ENCODE assay signal across 13 cellular contexts in genomic region chr11:116913000-116913399, GRCh38.
A peak's percentile ranks its signal among the peaks of the same experiment; 100 is the strongest.
DNase-seq lines count a peak whose midpoint lies in the region; ATAC-seq and TF ChIP-seq lines count a peak whose summit lies in the region.
"Had no signal": no experiment of that assay in that cellular context is flagged by ENCODE, and none has a peak within 500 bp of the region (broad histone marks: within the 10 kb centered on the region; RNA-seq: fewer than 3 reads in every experiment).

No MANE protein-coding gene starts in this region.

- H3K27me3 ChIP-seq in upper lobe of right lung (no peaks in the 10 kb centered on the region), smooth muscle cell (ENCODE audit: low read depth) (no peaks in the 10 kb centered on the region)

- no peak overlapping the region for H3K4me3 Mint-ChIP-seq in T-helper 17 cell
- H3K4me3 Mint-ChIP-seq: activated CD8-positive, alpha-beta memory T cell treated with anti-CD3 and anti-CD28 coated beads, Interleukin-2, amount 10 ng/mL, durations not matched to agents 7 days and 5 days; B cell had no signal

- in situ Hi-C loops in GM13976 (cut with MboI; ENCODE audit: low sequenced_read_pairs, unreplicated experiment), result no loop called here

- peaks cover 3% of the 10 kb centered on the region for H4K20me1 ChIP-seq in smooth muscle cell (ENCODE audit: low read depth)

- H3K36me3 ChIP-seq in upper lobe of right lung (no peaks in the 10 kb centered on the region), smooth muscle cell (ENCODE audit: low read depth) (no peaks in the 10 kb centered on the region)

- H3K4me1 ChIP-seq in upper lobe of right lung (no peaks in the 10 kb centered on the region), smooth muscle cell (ENCODE audit: low read depth) (no peaks in the 10 kb centered on the region)

- H3K36me3 Mint-ChIP-seq in T-helper 17 cell (ENCODE audit: low read depth), result peaks cover 5% of the 10 kb centered on the region

- no peak for DNase-seq in Right ventricle myocardium superior
- no peak for DNase-seq in Right ventricle myocardium inferior (ENCODE audit: missing footprints)
- DNase-seq in T-helper 17 cell, result no peak
- peak; percentile 67 to 88 for DNase-seq in foreskin fibroblast
- DNase-seq in upper lobe of right lung, result no peak
- DNase-seq in GM13976 (ENCODE audit: low spot score), result no peak
- no peak for DNase-seq in smooth muscle cell (lab: John Stamatoyannopoulos, UW; ENCODE audit: unreplicated experiment)
- no peak for DNase-seq in activated CD4-positive, alpha-beta T cell treated with anti-CD3 and anti-CD28 coated beads for 1 hour
- DNase-seq: activated CD8-positive, alpha-beta memory T cell treated with anti-CD3 and anti-CD28 coated beads, Interleukin-2, amount 10 ng/mL, durations not matched to agents 7 days and 5 days; NCI-H2029; stimulated activated CD4-positive, alpha-beta T cell treated with anti-CD3 and anti-CD28 coated beads, Interleukin-4, amount 100 ng/mL, for 4 hours; T-helper 9 cell had no signal

- H3K27me3 Mint-ChIP-seq in T-helper 17 cell, result no peaks in the 10 kb centered on the region
- H3K27me3 Mint-ChIP-seq: activated CD8-positive, alpha-beta memory T cell treated with anti-CD3 and anti-CD28 coated beads, Interleukin-2, amount 10 ng/mL, durations not matched to agents 7 days and 5 days; B cell had no signal

- H3K27ac Mint-ChIP-seq in T-helper 17 cell, result peak overlapping the region; percentile 67
- H3K27ac Mint-ChIP-seq: activated CD8-positive, alpha-beta memory T cell treated with anti-CD3 and anti-CD28 coated beads, Interleukin-2, amount 10 ng/mL, durations not matched to agents 7 days and 5 days; B cell had no signal

- peaks cover 16% of the 10 kb centered on the region for H3K4me1 Mint-ChIP-seq in T-helper 17 cell

- no peaks in the 10 kb centered on the region for H3K9me3 ChIP-seq in T-helper 17 cell (ENCODE audit: control insufficient read depth, low read length, poor library complexity, severe bottlenecking)
- no peaks in the 10 kb centered on the region for H3K9me3 ChIP-seq in upper lobe of right lung
- H3K9me3 ChIP-seq in smooth muscle cell (replicated peaks; ENCODE audit: low read depth), result no peaks in the 10 kb centered on the region

- H3K4me2 ChIP-seq in smooth muscle cell, result no peak overlapping the region

- intact Hi-C loops in Right ventricle myocardium superior (cut with DNase I), result no loop called here
- intact Hi-C loops in Right ventricle myocardium inferior (cut with DNase I), result no loop called here
- intact Hi-C loops in upper lobe of right lung (cut with DNase I), result no loop called here

- H3K79me2 ChIP-seq in smooth muscle cell (ENCODE audit: low read depth), result no peaks in the 10 kb centered on the region

- H3K4me3 ChIP-seq in foreskin fibroblast (ENCODE audit: low read depth in 1 of 2, low read length in 2 of 2), result no peak overlapping the region
- H3K4me3 ChIP-seq in upper lobe of right lung, result no peak overlapping the region
- no peak overlapping the region for H3K4me3 ChIP-seq in smooth muscle cell

- H3K27ac ChIP-seq in upper lobe of right lung (no peak overlapping the region), smooth muscle cell (ENCODE audit: low read depth) (no peak overlapping the region)

- no peak for TF ChIP-seq CTCF in foreskin fibroblast (IDR thresholded peaks at IDR 0.05; ENCODE audit: low read depth, low read length)
- no peak for TF ChIP-seq CTCF in upper lobe of right lung (IDR thresholded peaks at IDR 0.05)
- no peak for TF ChIP-seq CTCF in GM13976 (IDR thresholded peaks at IDR 0.05; ENCODE audit: borderline replicate concordance, control extremely low read depth, extremely low read depth, insufficient read depth, missing control alignments)
- no peak for TF ChIP-seq CTCF in smooth muscle cell (IDR thresholded peaks at IDR 0.05; ENCODE audit: borderline replicate concordance, insufficient read depth, poor library complexity, severe bottlenecking)

- peak; percentile 61 for ATAC-seq in Right ventricle myocardium superior (ENCODE audit: poor library complexity)
- ATAC-seq in Right ventricle myocardium inferior, result no peak
- ATAC-seq in T-helper 17 cell, result no peak
- ATAC-seq in upper lobe of right lung, result peak; percentile 84
- ATAC-seq: activated CD8-positive, alpha-beta memory T cell treated with anti-CD3 and anti-CD28 coated beads, Interleukin-2, amount 10 ng/mL, durations not matched to agents 7 days and 5 days had no signal

- H3K9ac ChIP-seq in smooth muscle cell (ENCODE audit: low read depth), result no peak overlapping the region

- H3F3A ChIP-seq in smooth muscle cell (ENCODE audit: low read depth), result no peaks in the 10 kb centered on the region

- no peak overlapping the region for H2AFZ ChIP-seq in smooth muscle cell (ENCODE audit: low read depth)

Comparison
In these comparisons a context has a peak if more than half of its experiments do, and no peak if none do; other contexts are left out.
1. ATAC-seq: peak in Right ventricle myocardium superior (single experiment) and upper lobe of right lung (single experiment); none in Right ventricle myocardium inferior (single experiment) and T-helper 17 cell (single experiment).
2. DNase-seq: peak in foreskin fibroblast (2 of 2); none in Right ventricle myocardium superior (single experiment), Right ventricle myocardium inferior (single experiment), T-helper 17 cell (0 of 3), upper lobe of right lung (single experiment), GM13976 (single experiment), smooth muscle cell (single experiment) and activated CD4-positive, alpha-beta T cell treated with anti-CD3 and anti-CD28 coated beads for 1 hour (single experiment).